10 cellular contexts compared by ENCODE assay signal in the genomic region with DNA sequence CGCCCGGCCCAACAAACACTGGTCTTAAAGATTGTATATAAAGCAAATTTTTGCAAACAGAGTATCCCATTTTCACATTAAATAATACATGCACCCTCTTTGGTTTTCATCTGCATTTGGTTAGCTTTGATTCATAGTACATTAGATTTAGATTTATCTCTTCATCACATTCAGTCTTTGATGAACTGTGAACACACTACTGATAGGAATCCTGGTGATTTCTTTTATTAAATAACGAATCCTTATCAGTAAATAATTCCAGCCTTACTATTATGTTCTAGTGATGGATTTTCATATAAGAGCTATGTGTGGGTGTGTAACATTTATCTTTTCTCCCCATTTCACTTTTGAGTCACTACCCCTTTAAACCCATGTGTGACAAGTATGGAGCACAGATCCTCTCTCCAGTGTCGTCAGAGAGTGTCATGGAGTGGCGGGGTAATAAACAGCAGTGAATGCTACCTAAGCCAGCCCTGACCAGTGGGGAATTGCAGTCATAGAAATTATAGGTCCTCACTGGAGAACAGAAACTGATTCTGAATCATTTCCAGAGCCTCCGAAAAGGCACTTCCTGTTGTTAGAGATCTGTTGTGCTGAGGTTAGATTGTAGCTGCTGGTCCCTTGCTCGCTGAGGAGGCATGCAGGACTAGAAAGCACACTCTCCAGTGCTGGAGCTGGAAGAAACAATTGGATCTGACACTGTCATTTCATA. TPM values are rescaled to one million over a fixed set of nuclear protein-coding genes. Genes with fewer than 3 reads are reported as not detected.
DNase-seq lines count a peak whose midpoint lies in the region; ATAC-seq and TF ChIP-seq lines count a peak whose summit lies in the region.
"Had no signal": no experiment of that assay in that cellular context is flagged by ENCODE, and none has a peak within 500 bp of the region (broad histone marks: within the 10 kb centered on the region; RNA-seq: fewer than 3 reads in every experiment).

No MANE protein-coding gene starts in this region.

- H3K9me3 ChIP-seq in adipocyte (ENCODE audit: control insufficient read depth, low read length) (no peaks in the 10 kb centered on the region), left lung (no peaks in the 10 kb centered on the region)
- H3K9me3 ChIP-seq: SJCRH30, upper lobe of left lung had no signal

- TF ChIP-seq CTCF in GM06990 (IDR thresholded peaks at IDR 0.05; ENCODE audit: insufficient read depth, low read length, poor library complexity, severe bottlenecking) (no peak), GM20000 (IDR thresholded peaks at IDR 0.05; ENCODE audit: extremely low read depth, missing control alignments) (no peak), left lung (IDR thresholded peaks at IDR 0.05) (no peak)

- peak overlapping the region; percentile 66 for H3K9ac ChIP-seq in adipocyte (ENCODE audit: low read length)

- H3K36me3 ChIP-seq in GM06990 (ENCODE audit: control insufficient read depth, insufficient read depth, low read length) (no peaks in the 10 kb centered on the region), adipocyte (ENCODE audit: control insufficient read depth, insufficient read depth, low read length, severe bottlenecking) (no peaks in the 10 kb centered on the region), left lung (no peaks in the 10 kb centered on the region)
- H3K36me3 ChIP-seq: SJCRH30, upper lobe of left lung had no signal

- intact Hi-C loops in left lung (cut with DNase I) = no loop called here

- no peaks in the 10 kb centered on the region for H3K27me3 ChIP-seq in GM06990 (replicated peaks; ENCODE audit: control insufficient read depth, insufficient read depth, low read length)
- H3K27me3 ChIP-seq in adipocyte (replicated peaks; ENCODE audit: control insufficient read depth, insufficient read depth, low read length) = no peaks in the 10 kb centered on the region
- H3K27me3 ChIP-seq in left lung = no peaks in the 10 kb centered on the region
- H3K27me3 ChIP-seq: SJCRH30, upper lobe of left lung had no signal

- peak; percentile 17 for DNase-seq in GM06990 (ENCODE audit: extremely low read depth, insufficient read length)
- DNase-seq in GM20000 (ENCODE audit: low spot score) = peak; percentile 22
- peak; percentile 48 for DNase-seq in adipocyte (ENCODE audit: low read depth)
- peak; percentile 42 for DNase-seq in stimulated activated CD8-positive, alpha-beta memory T cell treated with anti-CD3 and anti-CD28 coated beads, Interleukin-4, amount 100 ng/mL, for 48 hours
- DNase-seq in NCI-H2107 (lab: John Stamatoyannopoulos, UW) = no peak
- DNase-seq in HK-2 (ENCODE audit: unreplicated experiment) = no peak
- DNase-seq in left lung = no peak
- DNase-seq: upper lobe of left lung had no signal

- peaks cover 8% of the 10 kb centered on the region for H3K4me1 ChIP-seq in adipocyte (ENCODE audit: control insufficient read depth, insufficient read depth, low read length)
- H3K4me1 ChIP-seq in left lung = no peaks in the 10 kb centered on the region
- H3K4me1 ChIP-seq: SJCRH30, upper lobe of left lung had no signal

- no peak overlapping the region for H3K27ac ChIP-seq in left lung
- H3K27ac ChIP-seq: SJCRH30, upper lobe of left lung had no signal

- H3K4me3 ChIP-seq in GM06990 (replicated peaks; ENCODE audit: low read depth, low read length) (peak overlapping the region; percentile 14; the same call in 1 of the 2 replicates), adipocyte (ENCODE audit: low read length) (peak overlapping the region; percentile 78), left lung (no peak overlapping the region)
- H3K4me3 ChIP-seq: SJCRH30, upper lobe of left lung had no signal

- peak; percentile 87 for ATAC-seq in HG03457 (IDR thresholded peaks at IDR 0.05; ENCODE audit: unreplicated experiment)
- no peak for ATAC-seq in left lung

RNA-seq across cellular contexts. Expression of gene SLC7A14, which starts 22.0 kb away (rescaled TPM):
- total RNA-seq in left lung = not detected
- total RNA-seq: SJCRH30 had no signal

Comparison
In these comparisons a context has a peak if more than half of its experiments do, and no peak if none do; other contexts are left out.
1. DNase-seq: peak in GM06990 (single experiment), GM20000 (single experiment), adipocyte (single experiment) and stimulated activated CD8-positive, alpha-beta memory T cell treated with anti-CD3 and anti-CD28 coated beads, Interleukin-4, amount 100 ng/mL, for 48 hours (single experiment); none in NCI-H2107 (single experiment), HK-2 (single experiment) and left lung (0 of 2).
2. H3K4me3 ChIP-seq: peak in GM06990 (single experiment) and adipocyte (single experiment); none in left lung (0 of 2).